ENCODE assay signal across 15 cellular contexts in genomic region chr2:205119141-205119540, GRCh38.
DNase-seq lines count a peak whose midpoint lies in the region; ATAC-seq, FAIRE-seq and TF ChIP-seq lines count a peak whose summit lies in the region.
"Had no signal": no experiment of that assay in that cellular context is flagged by ENCODE, and none has a peak within 500 bp of the region (broad histone marks: within the 10 kb centered on the region; RNA-seq: fewer than 3 reads in every experiment).

No MANE protein-coding gene starts in this region.

- no peak overlapping the region for H3K14ac ChIP-seq in mesenchymal stem cell (ENCODE audit: low read length in 2 of 2)

- TF ChIP-seq CTCF in kidney (IDR thresholded peaks at IDR 0.05; ENCODE audit: borderline replicate concordance, extremely low read depth, insufficient read depth) (no peak), smooth muscle cell (IDR thresholded peaks at IDR 0.05; ENCODE audit: borderline replicate concordance, insufficient read depth, poor library complexity, severe bottlenecking) (no peak)

- H2BK120ac ChIP-seq in mesenchymal stem cell (ENCODE audit: low read depth, low read length): no peak overlapping the region

- H2AFZ ChIP-seq in mesenchymal stem cell (ENCODE audit: low read depth, low read length) (no peak overlapping the region), smooth muscle cell (ENCODE audit: low read depth) (no peak overlapping the region)
- H2AFZ ChIP-seq: GM23338 had no signal

- no peak overlapping the region for H4K8ac ChIP-seq in mesenchymal stem cell (ENCODE audit: low read length)

- H3K4me1 ChIP-seq in kidney (ENCODE audit: control insufficient read depth in 1 of 2, insufficient read depth in 1 of 2, low read depth in 1 of 2, low read length in 2 of 2) (peaks cover 0 to 5% of the 10 kb centered on the region in 2 donors), mesenchymal stem cell (ENCODE audit: control insufficient read depth, insufficient read depth, low read depth, low read length) (peaks cover 4% of the 10 kb centered on the region), smooth muscle cell (ENCODE audit: low read depth) (no peaks in the 10 kb centered on the region)

- H2AK5ac ChIP-seq in mesenchymal stem cell (ENCODE audit: low read length, severe bottlenecking): no peak overlapping the region

- no peak overlapping the region for H3K4me2 ChIP-seq in mesenchymal stem cell (ENCODE audit: low read length, poor library complexity, severe bottlenecking)
- H3K4me2 ChIP-seq in smooth muscle cell: no peak overlapping the region
- H3K4me2 ChIP-seq: GM23338 had no signal

- no peak overlapping the region for H3K23ac ChIP-seq in mesenchymal stem cell (ENCODE audit: low read length in 2 of 2)

- 87% methylated on average over 9 of the region's 9 CpGs for WGBS in mesenchymal stem cell
- WGBS in smooth muscle cell (ENCODE audit: low lambda C conversion rate): 93% methylated on average over 9 of the region's 9 CpGs

- no peak overlapping the region for H3K9ac ChIP-seq in kidney (ENCODE audit: low read length in 2 of 2)
- no peak overlapping the region for H3K9ac ChIP-seq in mesenchymal stem cell (ENCODE audit: low read length)
- H3K9ac ChIP-seq in smooth muscle cell (ENCODE audit: low read depth): no peak overlapping the region

- ATAC-seq in HG03442 (IDR thresholded peaks at IDR 0.05; ENCODE audit: unreplicated experiment): no peak
- ATAC-seq: GM12878, GM23338, K562 had no signal

- H2BK5ac ChIP-seq in mesenchymal stem cell (ENCODE audit: low read depth, low read length, poor library complexity, severe bottlenecking): no peak overlapping the region

- no peak overlapping the region for H3K18ac ChIP-seq in mesenchymal stem cell (ENCODE audit: low read depth in 1 of 2, low read length in 2 of 2)

- no peaks in the 10 kb centered on the region for H3F3A ChIP-seq in smooth muscle cell (ENCODE audit: low read depth)

- H3K79me1 ChIP-seq in mesenchymal stem cell (replicated peaks; ENCODE audit: low read length, poor library complexity, severe bottlenecking): no peaks in the 10 kb centered on the region

- FAIRE-seq in kidney (lab: Jason Lieb, UNC): peak; percentile 19
- FAIRE-seq: GM12878, GM18507, K562 had no signal

- no peak overlapping the region for H4K91ac ChIP-seq in mesenchymal stem cell (ENCODE audit: low read length)

- no peak overlapping the region for H2BK15ac ChIP-seq in mesenchymal stem cell (ENCODE audit: low read depth, poor library complexity, severe bottlenecking)

- H3K79me2 ChIP-seq in smooth muscle cell (ENCODE audit: low read depth): no peaks in the 10 kb centered on the region

- no peak overlapping the region for H2BK12ac ChIP-seq in mesenchymal stem cell (ENCODE audit: low read length in 2 of 2)

- no peaks in the 10 kb centered on the region for H4K20me1 ChIP-seq in smooth muscle cell (ENCODE audit: low read depth)

- H3K27me3 ChIP-seq in mesenchymal stem cell (ENCODE audit: control insufficient read depth in 1 of 2, insufficient read depth in 1 of 2, low read length in 2 of 2): no peaks in the 10 kb centered on the region
- no peaks in the 10 kb centered on the region for H3K27me3 ChIP-seq in smooth muscle cell (ENCODE audit: low read depth)

- DNase-seq in HK-2 (ENCODE audit: unreplicated experiment) (peak; percentile 18), kidney (no peak), mesenchymal stem cell (no peak), NCI-H526 (lab: John Stamatoyannopoulos, UW) (no peak), smooth muscle cell (lab: John Stamatoyannopoulos, UW; ENCODE audit: unreplicated experiment) (no peak), activated gamma-delta T cell treated with Interleukin-2 at 50 U/mL for 16 hours (no peak)
- DNase-seq: C1 segment of cervical spinal cord; CD4-positive, alpha-beta T cell; DMS79; H9 had no signal

- H3K27ac ChIP-seq in kidney (ENCODE audit: low read depth in 2 of 2, low read length in 2 of 2) (no peak overlapping the region), mesenchymal stem cell (ENCODE audit: low read length, poor library complexity, severe bottlenecking) (peak overlapping the region; percentile 73), smooth muscle cell (ENCODE audit: low read depth) (no peak overlapping the region)

- peak overlapping the region in 1 of 2 donors; percentile 26 for H3K4me3 ChIP-seq in kidney (ENCODE audit: low read length in 2 of 2)
- H3K4me3 ChIP-seq in mesenchymal stem cell (ENCODE audit: insufficient read depth in 1 of 2, low read depth in 1 of 2, low read length in 2 of 2): no peak overlapping the region
- no peak overlapping the region for H3K4me3 ChIP-seq in smooth muscle cell
- H3K4me3 ChIP-seq: GM12878, GM23338, K562 had no signal

- H3K36me3 ChIP-seq in kidney (ENCODE audit: control insufficient read depth in 1 of 2, insufficient read depth in 2 of 2, low read length in 2 of 2) (no peaks in the 10 kb centered on the region), mesenchymal stem cell (ENCODE audit: control insufficient read depth in 1 of 2, insufficient read depth in 2 of 2, low read depth in 1 of 2, low read length in 2 of 2) (peaks cover 0 to 1% of the 10 kb centered on the region in 2 experiments), smooth muscle cell (ENCODE audit: low read depth) (no peaks in the 10 kb centered on the region)

- H3K4ac ChIP-seq in mesenchymal stem cell (ENCODE audit: low read depth in 1 of 2, low read length in 2 of 2): no peak overlapping the region

- intact Hi-C loops in kidney (cut with DNase I): no loop called here

- no peaks in the 10 kb centered on the region for H3K9me3 ChIP-seq in kidney (ENCODE audit: control insufficient read depth in 1 of 2, low read length in 2 of 2)
- H3K9me3 ChIP-seq in mesenchymal stem cell (ENCODE audit: control insufficient read depth, low read length): no peaks in the 10 kb centered on the region
- H3K9me3 ChIP-seq in smooth muscle cell (replicated peaks; ENCODE audit: low read depth): no peaks in the 10 kb centered on the region
